2 cellular contexts compared by ENCODE assay signal in genomic region chr17:81811705-81812570, GRCh38.
TF ChIP-seq lines count a peak whose summit lies in the region.

No MANE protein-coding gene starts in this region.

TF ChIP-seq in IMR-90, 13 proteins besides CTCF, POLR2A, EP300 and RAD21:
- TF ChIP-seq RCOR1 (IDR thresholded peaks at IDR 0.05; ENCODE audit: insufficient replicate concordance, low read length): no peak
TF ChIP-seq in IMR-90: peak in this region for 0.

TF ChIP-seq in SK-N-SH treated with all-trans-retinoic acid at 6 μM for 48 hours, 23 proteins besides CTCF, POLR2A, EP300 and RAD21 (continued from another document):
- TF ChIP-seq ZC3H10 (CRISPR knock-in tag; IDR thresholded peaks at IDR 0.05) (no peak), GLIS3 (CRISPR knock-in tag; IDR thresholded peaks at IDR 0.05) (no peak), PPARA (CRISPR knock-in tag; IDR thresholded peaks at IDR 0.05; ENCODE audit: borderline replicate concordance) (no peak), ZNF70 (CRISPR knock-in tag; IDR thresholded peaks at IDR 0.05) (no peak), ZNF565 (CRISPR knock-in tag; conservative IDR thresholded peaks at IDR 0.05; ENCODE audit: low read depth) (no peak), POU6F1 (CRISPR knock-in tag; IDR thresholded peaks at IDR 0.05; ENCODE audit: borderline replicate concordance, low read depth) (no peak), TCF4 (CRISPR knock-in tag; IDR thresholded peaks at IDR 0.05; ENCODE audit: borderline replicate concordance) (no peak), ISL1 (CRISPR knock-in tag; IDR thresholded peaks at IDR 0.05) (no peak), ESRRG (CRISPR knock-in tag; IDR thresholded peaks at IDR 0.05) (no peak), ARNTL (CRISPR knock-in tag; IDR thresholded peaks at IDR 0.05; ENCODE audit: borderline replicate concordance, low read depth) (no peak), CSDC2 (CRISPR knock-in tag; IDR thresholded peaks at IDR 0.05) (no peak), SNAI2 (CRISPR knock-in tag; IDR thresholded peaks at IDR 0.05) (no peak), ZFP30 (CRISPR knock-in tag; IDR thresholded peaks at IDR 0.05) (no peak)
- TF ChIP-seq, protein P1, sequence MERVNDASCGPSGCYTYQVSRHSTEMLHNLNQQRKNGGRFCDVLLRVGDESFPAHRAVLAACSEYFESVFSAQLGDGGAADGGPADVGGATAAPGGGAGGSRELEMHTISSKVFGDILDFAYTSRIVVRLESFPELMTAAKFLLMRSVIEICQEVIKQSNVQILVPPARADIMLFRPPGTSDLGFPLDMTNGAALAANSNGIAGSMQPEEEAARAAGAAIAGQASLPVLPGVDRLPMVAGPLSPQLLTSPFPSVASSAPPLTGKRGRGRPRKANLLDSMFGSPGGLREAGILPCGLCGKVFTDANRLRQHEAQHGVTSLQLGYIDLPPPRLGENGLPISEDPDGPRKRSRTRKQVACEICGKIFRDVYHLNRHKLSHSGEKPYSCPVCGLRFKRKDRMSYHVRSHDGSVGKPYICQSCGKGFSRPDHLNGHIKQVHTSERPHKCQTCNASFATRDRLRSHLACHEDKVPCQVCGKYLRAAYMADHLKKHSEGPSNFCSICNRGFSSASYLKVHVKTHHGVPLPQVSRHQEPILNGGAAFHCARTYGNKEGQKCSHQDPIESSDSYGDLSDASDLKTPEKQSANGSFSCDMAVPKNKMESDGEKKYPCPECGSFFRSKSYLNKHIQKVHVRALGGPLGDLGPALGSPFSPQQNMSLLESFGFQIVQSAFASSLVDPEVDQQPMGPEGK (CRISPR knock-in tag; IDR thresholded peaks at IDR 0.05; ENCODE audit: borderline replicate concordance): no peak
- TF ChIP-seq, protein P2, sequence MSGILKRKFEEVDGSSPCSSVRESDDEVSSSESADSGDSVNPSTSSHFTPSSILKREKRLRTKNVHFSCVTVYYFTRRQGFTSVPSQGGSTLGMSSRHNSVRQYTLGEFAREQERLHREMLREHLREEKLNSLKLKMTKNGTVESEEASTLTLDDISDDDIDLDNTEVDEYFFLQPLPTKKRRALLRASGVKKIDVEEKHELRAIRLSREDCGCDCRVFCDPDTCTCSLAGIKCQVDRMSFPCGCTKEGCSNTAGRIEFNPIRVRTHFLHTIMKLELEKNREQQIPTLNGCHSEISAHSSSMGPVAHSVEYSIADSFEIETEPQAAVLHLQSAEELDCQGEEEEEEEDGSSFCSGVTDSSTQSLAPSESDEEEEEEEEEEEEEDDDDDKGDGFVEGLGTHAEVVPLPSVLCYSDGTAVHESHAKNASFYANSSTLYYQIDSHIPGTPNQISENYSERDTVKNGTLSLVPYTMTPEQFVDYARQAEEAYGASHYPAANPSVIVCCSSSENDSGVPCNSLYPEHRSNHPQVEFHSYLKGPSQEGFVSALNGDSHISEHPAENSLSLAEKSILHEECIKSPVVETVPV (CRISPR knock-in tag; IDR thresholded peaks at IDR 0.05): no peak
TF ChIP-seq in SK-N-SH treated with all-trans-retinoic acid at 6 μM for 48 hours: peak in this region for 0.
